30 cellular contexts compared by ENCODE assay signal in genomic region chr19:53600217-53600616, GRCh38. TPM values are rescaled to one million over a fixed set of nuclear protein-coding genes. Genes with fewer than 3 reads are reported as not detected.
A peak's percentile ranks its signal among the peaks of the same experiment; 100 is the strongest.
DNase-seq lines count a peak whose midpoint lies in the region; ATAC-seq, FAIRE-seq and TF ChIP-seq lines count a peak whose summit lies in the region.
"Had no signal": no experiment of that assay in that cellular context is flagged by ENCODE, and none has a peak within 500 bp of the region (broad histone marks: within the 10 kb centered on the region; RNA-seq: fewer than 3 reads in every experiment).

No MANE protein-coding gene starts in this region.

- H3K4me1 ChIP-seq in left ventricle myocardium inferior = no peaks in the 10 kb centered on the region
- no peaks in the 10 kb centered on the region for H3K4me1 ChIP-seq in endothelial cell of umbilical vein (ENCODE audit: control insufficient read depth, extremely low read depth, insufficient read depth, low read length)
- peaks cover 7 to 10% of the 10 kb centered on the region in 2 experiments for H3K4me1 ChIP-seq in trophoblast cell (ENCODE audit: control insufficient read depth in 1 of 2, insufficient read depth in 2 of 2, low read length in 2 of 2)
- H3K4me1 ChIP-seq in upper lobe of left lung = no peaks in the 10 kb centered on the region
- peaks cover 15% of the 10 kb centered on the region for H3K4me1 ChIP-seq in PC-9 (replicated peaks; ENCODE audit: insufficient read depth)
- peaks cover 39% of the 10 kb centered on the region for H3K4me1 ChIP-seq in HepG2 (ENCODE audit: insufficient read depth, low read length)

- H3K4me3 ChIP-seq in left ventricle myocardium inferior (no peak overlapping the region), endothelial cell of umbilical vein (replicated peaks in 1 of 3; ENCODE audit: insufficient read depth in 1 of 3, low read depth in 1 of 3, low read length in 3 of 3) (no peak overlapping the region), trophoblast cell (ENCODE audit: low read depth, low read length) (no peak overlapping the region), upper lobe of left lung (no peak overlapping the region), PC-9 (no peak overlapping the region), HepG2 (replicated peaks in 1 of 3; ENCODE audit: insufficient read depth in 1 of 3, low read depth in 2 of 3, low read length in 3 of 3) (no peak overlapping the region)
- H3K4me3 ChIP-seq: BLaER1 treated with 17β-estradiol and CSF1 and Interleukin-3, amounts not matched to agents 10 nM and 100 nM; SK-N-MC had no signal

- H3K4me2 ChIP-seq in endothelial cell of umbilical vein (ENCODE audit: insufficient read depth, low read length) = no peak overlapping the region
- H3K4me2 ChIP-seq in trophoblast cell (ENCODE audit: low read length) = no peak overlapping the region
- H3K4me2 ChIP-seq in PC-9 = no peak overlapping the region
- H3K4me2 ChIP-seq in HepG2 (ENCODE audit: low read depth, low read length) = no peak overlapping the region
- H3K4me2 ChIP-seq: BLaER1 treated with 17β-estradiol and CSF1 and Interleukin-3, amounts not matched to agents 10 nM and 100 nM had no signal

- H3K79me2 ChIP-seq in endothelial cell of umbilical vein (ENCODE audit: control insufficient read depth, insufficient read depth, low read length) (no peaks in the 10 kb centered on the region), trophoblast cell (ENCODE audit: control insufficient read depth, insufficient read depth, low read length, poor library complexity) (peaks cover 5% of the 10 kb centered on the region), PC-9 (ENCODE audit: low read depth) (no peaks in the 10 kb centered on the region), HepG2 (ENCODE audit: insufficient read depth, low read length) (no peaks in the 10 kb centered on the region)

- H3K9me2 ChIP-seq in PC-9 (ENCODE audit: insufficient read depth) = no peaks in the 10 kb centered on the region

- no peak overlapping the region for H2AFZ ChIP-seq in endothelial cell of umbilical vein (ENCODE audit: low read depth, low read length)
- H2AFZ ChIP-seq in trophoblast cell (ENCODE audit: insufficient read depth, low read length, poor library complexity) = no peak overlapping the region
- no peak overlapping the region for H2AFZ ChIP-seq in PC-9
- no peak overlapping the region for H2AFZ ChIP-seq in HepG2 (ENCODE audit: low read length)

- ATAC-seq in Right ventricle myocardium superior (ENCODE audit: poor library complexity) = no peak
- no peak for ATAC-seq in upper lobe of left lung (ENCODE audit: low FRiP score in 2 of 2)
- ATAC-seq in HepG2 = no peak
- ATAC-seq: Panc1 had no signal

- H3K36me3 ChIP-seq in left ventricle myocardium inferior = no peaks in the 10 kb centered on the region
- no peaks in the 10 kb centered on the region for H3K36me3 ChIP-seq in endothelial cell of umbilical vein (ENCODE audit: control insufficient read depth in 2 of 2, extremely low read depth in 1 of 2, insufficient read depth in 2 of 2, low read length in 2 of 2)
- H3K36me3 ChIP-seq in trophoblast cell (ENCODE audit: control insufficient read depth in 1 of 2, insufficient read depth in 2 of 2, low read length in 2 of 2) = no peaks in the 10 kb centered on the region
- H3K36me3 ChIP-seq in upper lobe of left lung = no peaks in the 10 kb centered on the region
- H3K36me3 ChIP-seq in PC-9 (ENCODE audit: low read depth) = no peaks in the 10 kb centered on the region
- no peaks in the 10 kb centered on the region for H3K36me3 ChIP-seq in HepG2 (replicated peaks in 1 of 2; ENCODE audit: control insufficient read depth in 1 of 2, insufficient read depth in 2 of 2, low read length in 2 of 2)
- H3K36me3 ChIP-seq: BLaER1 treated with 17β-estradiol and CSF1 and Interleukin-3, amounts not matched to agents 10 nM and 100 nM had no signal

- no peak overlapping the region for H3K9ac ChIP-seq in endothelial cell of umbilical vein (replicated peaks; ENCODE audit: extremely low read depth, insufficient read depth, low read length)
- H3K9ac ChIP-seq in trophoblast cell (ENCODE audit: low read length) = no peak overlapping the region
- no peak overlapping the region for H3K9ac ChIP-seq in HepG2 (ENCODE audit: insufficient read depth, low read depth, low read length)
- H3K9ac ChIP-seq: BLaER1 treated with 17β-estradiol and CSF1 and Interleukin-3, amounts not matched to agents 10 nM and 100 nM had no signal

- peaks cover 18% of the 10 kb centered on the region; the same call in 1 of the 2 replicates for H3F3A ChIP-seq in PC-9 (ENCODE audit: insufficient read depth, low read depth)

- TF ChIP-seq RAD21 in HepG2 (CRISPR knock-in tag; IDR thresholded peaks at IDR 0.05) = no peak

- no peaks in the 10 kb centered on the region for H3K9me1 ChIP-seq in endothelial cell of umbilical vein (replicated peaks; ENCODE audit: control insufficient read depth, extremely low read depth, insufficient read depth, low read length)

- H2AK5ac ChIP-seq in trophoblast cell (ENCODE audit: low read length) = no peak overlapping the region

- peak overlapping the region; percentile 71 for H4K91ac ChIP-seq in trophoblast cell (ENCODE audit: low read depth, low read length)

- DNase-seq in left ventricle myocardium inferior (no peak), Right ventricle myocardium superior (no peak), endothelial cell of umbilical vein (ENCODE audit: low read depth, low spot score) (peak; percentile 34), trophoblast cell (no peak), upper lobe of left lung (no peak), PC-9 (no peak), mesenteric fat pad (ENCODE audit: low spot score) (no peak), HepG2 (ENCODE audit: low spot score) (no peak)
- DNase-seq: CD4-positive, alpha-beta memory T cell; COR-L47; DMS79; EL; GF-D8; GOT3; HCEC 1CT; NCI-H1048; NCI-H1417; NCI-H1694; NCI-H2029 treated with DMSO at 0.1 percent for 48 hours; NCI-H2227 treated with DMSO at 0.1 percent for 48 hours; NCI-H526 treated with DMSO at 0.1 percent for 48 hours; SIG-M5 had no signal

- WGBS in trophoblast cell (ENCODE audit: extremely low coverage, insufficient coverage, insufficient read length) = no CpG with 5 or more reads among the region's 4 CpGs
- WGBS in upper lobe of left lung, 2 donors = 58 to 71% methylated on average over 4 of the region's 4 CpGs
- WGBS in HepG2 (ENCODE audit: low lambda C conversion rate) = 89% methylated on average over 4 of the region's 4 CpGs

- H2BK12ac ChIP-seq in trophoblast cell (ENCODE audit: low read length) = peak overlapping the region; percentile 55

- dilution Hi-C loops in endothelial cell of umbilical vein (cut with MboI; ENCODE audit: extremely low pct_ligation_motif_present, low sequenced_read_pairs) = no loop called here

- H3K18ac ChIP-seq in trophoblast cell (ENCODE audit: low read length) = no peak overlapping the region

- no peak overlapping the region for H4K8ac ChIP-seq in trophoblast cell (ENCODE audit: low read depth, low read length)

- H3K14ac ChIP-seq in trophoblast cell (ENCODE audit: low read length) = no peak overlapping the region

- no TSS peak for BruUV-seq in endothelial cell of umbilical vein (replicated peaks; lab: Mats Ljungman, UMichigan)
- BruUV-seq in PC-9 (replicated peaks; lab: Mats Ljungman, UMichigan) = no TSS peak
- BruUV-seq in HepG2 (replicated peaks; lab: Mats Ljungman, UMichigan) = no TSS peak

- H3K27ac ChIP-seq in left ventricle myocardium inferior (replicated peaks) (peak overlapping the region; percentile 64), endothelial cell of umbilical vein (ENCODE audit: insufficient read depth, low read depth, low read length) (no peak overlapping the region), trophoblast cell (ENCODE audit: low read depth, low read length) (peak overlapping the region; percentile 2), upper lobe of left lung (peak overlapping the region; percentile 24 to 76 (median 62)), PC-9 (no peak overlapping the region), HepG2 (ENCODE audit: extremely low read length, insufficient read depth, low read length) (no peak overlapping the region)
- H3K27ac ChIP-seq: BLaER1 treated with 17β-estradiol and CSF1 and Interleukin-3, amounts not matched to agents 10 nM and 100 nM; HL-60; RWPE1; SK-N-MC had no signal

- POLR2A ChIA-PET in endothelial cell of umbilical vein (lab: Charles Lee) (no interaction called here), PC-9 (lab: Charles Lee; ENCODE audit: unreplicated experiment) (no interaction called here), HepG2 (lab: Yijun Ruan, JAX) (interaction anchor here (0.6 kb wide), 1 partner anchor 8 kb away, joined by 3 read pairs; no protein-coding TSS in a partner anchor)

- H3K4ac ChIP-seq in trophoblast cell (ENCODE audit: low read depth, low read length) = peak overlapping the region; percentile 13

- no peak for TF ChIP-seq POLR2A in endothelial cell of umbilical vein (IDR thresholded peaks at IDR 0.05; ENCODE audit: low read depth, low read length)
- no peak for TF ChIP-seq POLR2A in upper lobe of left lung (IDR thresholded peaks at IDR 0.05)
- TF ChIP-seq POLR2A in HepG2 (IDR thresholded peaks at IDR 0.05; ENCODE audit: insufficient read depth in 1 of 2, low read depth in 2 of 2, low read length in 2 of 2) = no peak

- peaks cover 6% of the 10 kb centered on the region for H3K27me3 ChIP-seq in left ventricle myocardium inferior (ENCODE audit: low read depth)
- no peaks in the 10 kb centered on the region for H3K27me3 ChIP-seq in endothelial cell of umbilical vein (ENCODE audit: control insufficient read depth in 2 of 2, insufficient read depth in 2 of 2, low read length in 2 of 2)
- H3K27me3 ChIP-seq in trophoblast cell (ENCODE audit: insufficient read depth, low read length) = no peaks in the 10 kb centered on the region
- no peaks in the 10 kb centered on the region for H3K27me3 ChIP-seq in upper lobe of left lung
- no peaks in the 10 kb centered on the region for H3K27me3 ChIP-seq in PC-9 (ENCODE audit: insufficient read depth, low read depth)
- no peaks in the 10 kb centered on the region for H3K27me3 ChIP-seq in HepG2 (ENCODE audit: control insufficient read depth in 1 of 2, insufficient read depth in 2 of 2, low read length in 2 of 2)
- H3K27me3 ChIP-seq: BLaER1 treated with 17β-estradiol and CSF1 and Interleukin-3, amounts not matched to agents 10 nM and 100 nM had no signal

- H4K12ac ChIP-seq in trophoblast cell (ENCODE audit: low read depth, low read length) = no peak overlapping the region

- CTCF ChIA-PET in endothelial cell of umbilical vein (lab: Charles Lee) = interaction anchor here (0.6 kb wide), 1 partner anchor 41 kb away, joined by 3 read pairs; no protein-coding TSS in a partner anchor
- CTCF ChIA-PET in PC-9 (lab: Charles Lee) = interaction anchor here (0.6 kb wide), 2 partner anchors 25 to 192 kb away, joined by 3 to 5 read pairs; no protein-coding TSS in a partner anchor
- CTCF ChIA-PET in HepG2 (lab: Yijun Ruan, JAX; ENCODE audit: low intra/inter-chr PET ratio, low total read pairs) = no interaction called here

- FAIRE-seq in endothelial cell of umbilical vein (lab: Jason Lieb, UNC) (no peak), HepG2 (lab: Jason Lieb, UNC) (no peak)
- FAIRE-seq: GM12892 had no signal

- TF ChIP-seq EP300 in upper lobe of left lung (IDR thresholded peaks at IDR 0.05) = peak in 1 of 4 donors; percentile 41
- TF ChIP-seq EP300 in HepG2 (IDR thresholded peaks at IDR 0.05; ENCODE audit: low read depth in 2 of 2, low read length in 2 of 2) = no peak
- TF ChIP-seq EP300 in HepG2 (CRISPR knock-in tag; IDR thresholded peaks at IDR 0.05; ENCODE audit: borderline replicate concordance) = no peak

- TF ChIP-seq CTCF in left ventricle myocardium inferior (IDR thresholded peaks at IDR 0.05; ENCODE audit: borderline replicate concordance) = no peak
- no peak for TF ChIP-seq CTCF in endothelial cell of umbilical vein (IDR thresholded peaks at IDR 0.05; ENCODE audit: extremely low read depth in 1 of 2, insufficient read depth in 1 of 2, low read depth in 1 of 2, low read length in 2 of 2)
- TF ChIP-seq CTCF in upper lobe of left lung (IDR thresholded peaks at IDR 0.05) = no peak
- no peak for TF ChIP-seq CTCF in PC-9 (conservative IDR thresholded peaks at IDR 0.05)
- TF ChIP-seq CTCF in HepG2 (CRISPR knock-in tag; IDR thresholded peaks at IDR 0.05) = no peak

- peak overlapping the region; percentile 2 for H2BK5ac ChIP-seq in trophoblast cell (ENCODE audit: low read depth, low read length, poor library complexity)

- peak overlapping the region; percentile 28 for H2BK120ac ChIP-seq in trophoblast cell (ENCODE audit: insufficient read depth, low read length, poor library complexity)

- H3K79me1 ChIP-seq in trophoblast cell (ENCODE audit: low read length) = peaks cover 51% of the 10 kb centered on the region

- intact Hi-C loops in left ventricle myocardium inferior (cut with micrococcal nuclease) = no loop called here
- intact Hi-C loops in Right ventricle myocardium superior (cut with DNase I) = no loop called here
- intact Hi-C loops in endothelial cell of umbilical vein (cut with micrococcal nuclease) = no loop called here
- intact Hi-C loops in PC-9 (cut with micrococcal nuclease; ENCODE audit: unreplicated experiment) = no loop called here
- intact Hi-C loops in HepG2 (cut with micrococcal nuclease; ENCODE audit: unreplicated experiment) = no loop called here

- no peaks in the 10 kb centered on the region for H4K20me1 ChIP-seq in endothelial cell of umbilical vein (replicated peaks; ENCODE audit: control insufficient read depth, extremely low read depth, insufficient read depth, low read length)
- no peaks in the 10 kb centered on the region for H4K20me1 ChIP-seq in PC-9 (ENCODE audit: insufficient read depth)
- H4K20me1 ChIP-seq in HepG2 (ENCODE audit: insufficient read depth, low read length) = no peaks in the 10 kb centered on the region
- H4K20me1 ChIP-seq: BLaER1 treated with 17β-estradiol and CSF1 and Interleukin-3, amounts not matched to agents 10 nM and 100 nM had no signal

- in situ Hi-C loops in HepG2 (cut with HindIII; ENCODE audit: extremely low pct_ligation_motif_present, low pct_unique_long_range_greater_than_20kb) = no loop called here

- H3K23ac ChIP-seq in trophoblast cell (ENCODE audit: low read length) = no peak overlapping the region

- peaks cover 4% of the 10 kb centered on the region for H3K9me3 ChIP-seq in left ventricle myocardium inferior (replicated peaks)
- peaks cover 2% of the 10 kb centered on the region for H3K9me3 ChIP-seq in endothelial cell of umbilical vein (replicated peaks; ENCODE audit: control insufficient read depth, insufficient read depth, low read length)
- H3K9me3 ChIP-seq in trophoblast cell (ENCODE audit: insufficient read depth, low read depth, low read length) = peaks cover 1% of the 10 kb centered on the region
- no peaks in the 10 kb centered on the region for H3K9me3 ChIP-seq in upper lobe of left lung
- H3K9me3 ChIP-seq in PC-9 (ENCODE audit: insufficient read depth, low read depth) = no peaks in the 10 kb centered on the region
- H3K9me3 ChIP-seq in HepG2 (ENCODE audit: low read length) = no peaks in the 10 kb centered on the region

RNA-seq across cellular contexts. Expression of gene DPRX, which starts 31.6 kb away (rescaled TPM):
- total RNA-seq in left ventricle myocardium inferior (not detected), Right ventricle myocardium superior (not detected), endothelial cell of umbilical vein (not detected in 2 replicates), upper lobe of left lung (not detected), PC-9 (2021) (not detected in 2 replicates), mesenteric fat pad (not detected), HepG2 (2016; rRNA removed; fragmentation: Illumina TruSeq; extraction: Trizol) (not detected in 2 replicates)
- polyA plus RNA-seq in endothelial cell of umbilical vein (not detected in 2 replicates), HepG2 (2011; rRNA removed) (0.24 TPM in 1 of 2 replicates, not detected in the other)
- not detected in 2 replicates for polyA plus RNA-seq in endothelial cell of umbilical vein (2011; cell fraction: cytosol; rRNA removed)
- not detected in 2 replicates for polyA plus RNA-seq in endothelial cell of umbilical vein (2011; cell fraction: nucleus; rRNA removed)
- polyA plus RNA-seq in endothelial cell of umbilical vein (2012) = not detected in 2 replicates
- not detected in 2 replicates for polyA minus RNA-seq in endothelial cell of umbilical vein
- not detected for polyA minus RNA-seq in endothelial cell of umbilical vein (2011; cell fraction: cytosol; rRNA and poly(A)+ RNA removed)
- not detected in 2 replicates for polyA minus RNA-seq in endothelial cell of umbilical vein (2011; cell fraction: nucleus; rRNA and poly(A)+ RNA removed)
- polyA plus RNA-seq in trophoblast cell (2013) = 0.29 and 0.43 TPM in 2 replicates
- total RNA-seq in HepG2 (2016; cell fraction: cytosol; rRNA removed; fragmentation: Illumina TruSeq; extraction: Trizol; ENCODE audit: low read depth) = not detected in 2 replicates
- total RNA-seq in HepG2 (2016; cell fraction: insoluble cytoplasmic fraction; rRNA removed; fragmentation: Illumina TruSeq; extraction: Trizol) = not detected in 2 replicates
- not detected in 2 replicates for total RNA-seq in HepG2 (2016; cell fraction: membrane; rRNA removed; fragmentation: Illumina TruSeq; extraction: Trizol)
- not detected in 2 replicates for total RNA-seq in HepG2 (2016; cell fraction: nucleus; rRNA removed; fragmentation: Illumina TruSeq; extraction: Trizol)
- polyA plus RNA-seq in HepG2 (2011; cell fraction: cytosol; rRNA removed) = not detected in 2 replicates
- polyA plus RNA-seq in HepG2 (2011; cell fraction: nucleus; rRNA removed) = 0.34 TPM in 1 of 2 replicates, not detected in the other
- polyA plus RNA-seq in HepG2 (2012) = not detected in 2 replicates
- polyA plus RNA-seq in HepG2 (2016; cell fraction: cytosol; fragmentation: Illumina TruSeq; extraction: Trizol; ENCODE audit: low read depth) = not detected in 2 replicates
- polyA plus RNA-seq in HepG2 (2016; cell fraction: insoluble cytoplasmic fraction; fragmentation: Illumina TruSeq; extraction: Trizol; ENCODE audit: low read depth) = not detected in 2 replicates
- polyA plus RNA-seq in HepG2 (2016; cell fraction: membrane; fragmentation: Illumina TruSeq; extraction: Trizol; ENCODE audit: low read depth) = not detected in 2 replicates
- not detected in 2 replicates for polyA plus RNA-seq in HepG2 (2016; cell fraction: nucleus; fragmentation: Illumina TruSeq; extraction: Trizol; ENCODE audit: insufficient read depth, low read depth)
- polyA minus RNA-seq in HepG2 (2011; rRNA and poly(A)+ RNA removed; ENCODE audit: low replicate concordance) = not detected in 2 replicates
- polyA minus RNA-seq in HepG2 (2011; cell fraction: cytosol; rRNA and poly(A)+ RNA removed) = not detected in 2 replicates
- not detected in 2 replicates for polyA minus RNA-seq in HepG2 (2011; cell fraction: nucleus; rRNA and poly(A)+ RNA removed)
- total RNA-seq: A172; CD4-positive, alpha-beta memory T cell; NCI-H460 had no signal
- polyA plus RNA-seq: CD4-positive, alpha-beta memory T cell had no signal

Comparison
In these comparisons a context has a peak if more than half of its experiments do, and no peak if none do; other contexts are left out.
1. H3K27ac ChIP-seq: peak in left ventricle myocardium inferior (single experiment), trophoblast cell (single experiment) and upper lobe of left lung (4 of 4); none in endothelial cell of umbilical vein (single experiment), PC-9 (single experiment) and HepG2 (single experiment).